ENCODE assay signal across 10 cellular contexts in genomic region chr17:77371117-77371887, GRCh38.
DNase-seq lines count a peak whose midpoint lies in the region; ATAC-seq and TF ChIP-seq lines count a peak whose summit lies in the region.
"Had no signal": no experiment of that assay in that cellular context is flagged by ENCODE, and none has a peak within 500 bp of the region (broad histone marks: within the 10 kb centered on the region; RNA-seq: fewer than 3 reads in every experiment).

No MANE protein-coding gene starts in this region.

- 47 to 83% (median 60%) methylated on average over 20 of the region's 20 CpGs for WGBS in adipose tissue, 3 donors
- 56 to 73% methylated on average over 9 to 20 of the region's 20 CpGs for WGBS in thyroid gland, 2 donors

- CTCF ChIA-PET in activated CD4-positive, alpha-beta T cell treated with anti-CD3 and anti-CD28 coated beads, Interleukin-2, amount 10 ng/mL, durations not matched to agents 7 days and 5 days (lab: Charles Lee) = interaction anchor here (0.9 to 1.6 kb wide), 6 partner anchors 11 to 123 kb away, joined by 3 to 5 read pairs (median 3); no protein-coding TSS in a partner anchor

- peaks cover 56% of the 10 kb centered on the region for H3K4me1 Mint-ChIP-seq in activated CD4-positive, alpha-beta T cell treated with anti-CD3 and anti-CD28 coated beads, Interleukin-2, amount 10 ng/mL, durations not matched to agents 7 days and 5 days

- H3K27ac ChIP-seq in adipose tissue (ENCODE audit: low read depth, low read length) (peak overlapping the region; percentile 60), thyroid gland (peak overlapping the region in 2 of 3 donors; percentile 77 to 93)
- H3K27ac ChIP-seq: C4-2B had no signal

- in situ Hi-C loops in ACHN (cut with HindIII; ENCODE audit: low pct_ligation_motif_present, low pct_unique_long_range_greater_than_20kb, low sequenced_read_pairs) = no loop called here

- TF ChIP-seq POLR2A in thyroid gland (IDR thresholded peaks at IDR 0.05) = no peak

- peak overlapping the region; percentile 68 for H3K27ac Mint-ChIP-seq in activated CD4-positive, alpha-beta T cell treated with anti-CD3 and anti-CD28 coated beads, Interleukin-2, amount 10 ng/mL, durations not matched to agents 7 days and 5 days

- POLR2A ChIA-PET in activated CD4-positive, alpha-beta T cell treated with anti-CD3 and anti-CD28 coated beads, Interleukin-2, amount 10 ng/mL, durations not matched to agents 7 days and 5 days (lab: Charles Lee) = no interaction called here

- DNase-seq in activated CD4-positive, alpha-beta T cell treated with anti-CD3 and anti-CD28 coated beads, Interleukin-2, amount 10 ng/mL, durations not matched to agents 7 days and 5 days = no peak
- DNase-seq in activated CD4-positive, alpha-beta T cell treated with anti-CD3 and anti-CD28 coated beads for 48 hours = no peak
- no peak for DNase-seq in left colon
- no peak for DNase-seq in thyroid gland
- DNase-seq in hippocampal formation (lab: John Stamatoyannopoulos, UW) = no peak
- DNase-seq in ACHN = no peak
- DNase-seq: NCI-H2029 treated with DMSO at 0.1 percent for 48 hours had no signal

- no peak overlapping the region for H3K4me3 ChIP-seq in thyroid gland (replicated peaks in 1 of 3)

- no peaks in the 10 kb centered on the region for H3K27me3 ChIP-seq in thyroid gland

- peaks cover 2% of the 10 kb centered on the region for H3K27me3 Mint-ChIP-seq in activated CD4-positive, alpha-beta T cell treated with anti-CD3 and anti-CD28 coated beads, Interleukin-2, amount 10 ng/mL, durations not matched to agents 7 days and 5 days

- no peaks in the 10 kb centered on the region for H3K36me3 ChIP-seq in thyroid gland

- TF ChIP-seq CTCF in thyroid gland (IDR thresholded peaks at IDR 0.05) = no peak

- ATAC-seq in left colon (peak; percentile 16), HG02885 (IDR thresholded peaks at IDR 0.05; ENCODE audit: poor library complexity, unreplicated experiment) (no peak)

- no peaks in the 10 kb centered on the region for H3K9me3 Mint-ChIP-seq in activated CD4-positive, alpha-beta T cell treated with anti-CD3 and anti-CD28 coated beads, Interleukin-2, amount 10 ng/mL, durations not matched to agents 7 days and 5 days

- peaks cover 21% of the 10 kb centered on the region for H3K36me3 Mint-ChIP-seq in activated CD4-positive, alpha-beta T cell treated with anti-CD3 and anti-CD28 coated beads, Interleukin-2, amount 10 ng/mL, durations not matched to agents 7 days and 5 days (ENCODE audit: low read depth)

- peak overlapping the region; percentile 76 for H3K4me3 Mint-ChIP-seq in activated CD4-positive, alpha-beta T cell treated with anti-CD3 and anti-CD28 coated beads, Interleukin-2, amount 10 ng/mL, durations not matched to agents 7 days and 5 days

- intact Hi-C loops in left colon (cut with DNase I, micrococcal nuclease) = loop anchor here in 1 of 2 donors (10.0 kb wide), 1 partner anchor 53 kb away; no protein-coding TSS in a partner anchor
- intact Hi-C loops in thyroid gland (cut with DNase I) = no loop called here

- no peaks in the 10 kb centered on the region for H3K9me3 ChIP-seq in thyroid gland

- H3K4me1 ChIP-seq in thyroid gland = peaks cover 45 to 53% of the 10 kb centered on the region in 2 donors
